ENCODE assay signal across 23 cellular contexts in the genomic region with DNA sequence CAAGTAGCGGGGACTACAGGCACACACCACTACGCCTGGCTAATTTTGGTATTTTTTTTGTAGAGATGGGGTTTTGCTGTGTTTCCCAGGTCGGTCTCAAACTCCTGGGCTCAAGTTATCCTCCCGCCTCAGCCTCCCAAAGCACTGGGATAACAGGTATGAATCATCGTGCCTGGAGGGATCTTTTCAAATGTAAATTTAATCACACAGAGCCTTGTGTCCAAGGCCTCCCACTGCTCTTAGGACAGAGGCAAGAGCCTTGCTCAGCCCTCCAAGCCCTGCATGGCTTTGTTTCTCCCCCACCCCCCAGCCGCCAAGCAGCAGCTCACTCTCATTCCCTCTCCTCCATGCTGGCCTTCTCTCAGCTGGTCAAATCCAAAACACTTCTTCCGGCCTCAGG.
DNase-seq lines count a peak whose midpoint lies in the region; ATAC-seq, FAIRE-seq and TF ChIP-seq lines count a peak whose summit lies in the region.
"Had no signal": no experiment of that assay in that cellular context is flagged by ENCODE, and none has a peak within 500 bp of the region (broad histone marks: within the 10 kb centered on the region; RNA-seq: fewer than 3 reads in every experiment).

No MANE protein-coding gene starts in this region.

- DNase-seq in GM23338 (ENCODE audit: low spot score) (peak; percentile 75), NCI-H146 (lab: John Stamatoyannopoulos, UW) (peak; percentile 68), H1 (ENCODE audit: low read depth in 1 of 2, low spot score in 2 of 2) (peak in 1 of 2 experiments; percentile 19), mesendoderm (peak; percentile 79), activated gamma-delta T cell treated with Interleukin-2 at 50 U/mL for 16 hours (no peak), medulla oblongata (ENCODE audit: extremely low spot score) (no peak)
- no peak for DNase-seq in stimulated activated naive CD8-positive, alpha-beta T cell treated with anti-CD3 and anti-CD28 coated beads, Interleukin-15, amount 100 ng/mL, for 72 hours
- DNase-seq in activated T-cell treated with anti-CD3 and anti-CD28 coated beads, Interleukin-2, amount 50 U/mL, for 4 hours: no peak
- DNase-seq: activated T-cell treated with anti-CD3 and anti-CD28 coated beads, Interleukin-2, amount 50 U/mL, for 1 hour; effector CD4-positive, alpha-beta T cell; foreskin fibroblast; GDM1; Kasumi-1; lower lobe of right lung; NCI-H1105 treated with DMSO at 0.1 percent for 48 hours; NCI-H2081 treated with DMSO at 0.1 percent for 48 hours; NCI-H510A treated with DMSO at 0.1 percent for 48 hours; psoas muscle had no signal

- peak overlapping the region; percentile 27 for H4K5ac ChIP-seq in H1 (ENCODE audit: insufficient read length, low read depth, low read length)
- H4K5ac ChIP-seq in mesendoderm (ENCODE audit: low read length): no peak overlapping the region

- H3K27me3 ChIP-seq in GM23338 (ENCODE audit: insufficient read depth): no peaks in the 10 kb centered on the region
- no peaks in the 10 kb centered on the region for H3K27me3 ChIP-seq in H1 (replicated peaks in 1 of 4; ENCODE audit: control insufficient read depth in 3 of 4, extremely low read depth in 1 of 4, insufficient read depth in 3 of 4, low read length in 3 of 4)
- no peaks in the 10 kb centered on the region for H3K27me3 ChIP-seq in mesendoderm (ENCODE audit: insufficient read depth, low read length, poor library complexity)

- TF ChIP-seq EP300 in H1 (IDR thresholded peaks at IDR 0.05; ENCODE audit: borderline replicate concordance in 1 of 2, low read depth in 2 of 2, low read length in 2 of 2): peak in 1 of 2 experiments; percentile 6; a peak in 1 of 3 replicates

- H3K27ac ChIP-seq in GM23338 (ENCODE audit: low read depth): peak overlapping the region; percentile 68; the same call in 1 of the 2 replicates
- H3K27ac ChIP-seq in H1 (ENCODE audit: low read depth, low read length): peak overlapping the region; percentile 69
- H3K27ac ChIP-seq in mesendoderm (ENCODE audit: low read depth, low read length): no peak overlapping the region
- H3K27ac ChIP-seq: lower lobe of right lung, psoas muscle, tibial nerve had no signal

- H3K4me2 ChIP-seq in GM23338 (peak overlapping the region; percentile 66), H1 (ENCODE audit: insufficient read depth in 1 of 2, low read depth in 2 of 2, low read length in 2 of 2) (peak overlapping the region; percentile 38 to 50; a peak in 2 of 4 replicates), mesendoderm (ENCODE audit: low read length) (no peak overlapping the region)

- H3K9ac ChIP-seq in H1 (replicated peaks in 1 of 4; ENCODE audit: extremely low read depth in 1 of 4, low read depth in 3 of 4, low read length in 3 of 4): no peak overlapping the region
- H3K9ac ChIP-seq in mesendoderm (ENCODE audit: low read length): no peak overlapping the region

- H2AFZ ChIP-seq in GM23338: peak overlapping the region; percentile 66
- H2AFZ ChIP-seq in H1 (ENCODE audit: low read length): peak overlapping the region; percentile 84

- peak overlapping the region; percentile 90 for H3K27ac Mint-ChIP-seq in GM23338
- peak overlapping the region in 1 of 2 donors; percentile 44 for H3K27ac Mint-ChIP-seq in stimulated activated naive CD8-positive, alpha-beta T cell treated with anti-CD3 and anti-CD28 coated beads, Interleukin-15, amount 100 ng/mL, for 72 hours
- H3K27ac Mint-ChIP-seq: CD14-positive monocyte had no signal

- peak; percentile 99 for ATAC-seq in GM23338
- ATAC-seq in stimulated activated naive CD8-positive, alpha-beta T cell treated with anti-CD3 and anti-CD28 coated beads, Interleukin-15, amount 100 ng/mL, for 72 hours: no peak
- no peak for ATAC-seq in activated T-cell treated with anti-CD3 and anti-CD28 coated beads, Interleukin-2, amount 50 U/mL, for 4 hours
- ATAC-seq: HepG2, lower lobe of right lung, psoas muscle had no signal

- 71% methylated on average over 7 of the region's 7 CpGs; no CpG with 5 or more reads in 1 of the 2 experiments for WGBS in H1 (ENCODE audit: extremely low coverage in 1 of 2, insufficient coverage in 1 of 2, insufficient read length in 1 of 2, insufficient replicate concordance in 2 of 2, low coverage in 1 of 2, low lambda C conversion rate in 2 of 2, missing lambda C conversion rate in 1 of 2), 2 experiments
- no CpG with 5 or more reads among the region's 7 CpGs for WGBS in mesendoderm (ENCODE audit: extremely low coverage, insufficient coverage, low lambda C conversion rate)

- no peak; a peak in 1 of 3 replicates for TF ChIP-seq POLR2A in H1 (IDR thresholded peaks at IDR 0.05; ENCODE audit: control extremely low read depth in 1 of 2, low read depth in 2 of 2, low read length in 2 of 2)

- H3K56ac ChIP-seq in H1 (replicated peaks; ENCODE audit: insufficient read length, low read depth, low read length) (no peak overlapping the region), mesendoderm (ENCODE audit: low read length) (peak overlapping the region; percentile 37)

- H3K18ac ChIP-seq in H1 (ENCODE audit: extremely low read depth, low read length): peak overlapping the region; percentile 81
- no peak overlapping the region for H3K18ac ChIP-seq in mesendoderm (ENCODE audit: low read length)

- H3K79me2 ChIP-seq in GM23338 (replicated peaks; ENCODE audit: insufficient read depth) (no peaks in the 10 kb centered on the region), H1 (ENCODE audit: control insufficient read depth in 1 of 2, insufficient read depth in 2 of 2, low read length in 2 of 2) (no peaks in the 10 kb centered on the region), mesendoderm (ENCODE audit: control insufficient read depth, insufficient read depth, low read length) (no peaks in the 10 kb centered on the region)

- H2BK15ac ChIP-seq in H1 (ENCODE audit: low read length): no peak overlapping the region
- H2BK15ac ChIP-seq in mesendoderm (replicated peaks; ENCODE audit: low read depth): no peak overlapping the region

- CTCF ChIA-PET in H1 (lab: Charles Lee; ENCODE audit: partially characterized antibody): no interaction called here

- POLR2A ChIA-PET in H1 (lab: Charles Lee; ENCODE audit: partially characterized antibody): interaction anchor here (0.6 to 1.8 kb wide), 5 partner anchors 13 to 41 kb away, joined by 3 to 7 read pairs (median 3); no protein-coding TSS in a partner anchor

- no peaks in the 10 kb centered on the region for H3K36me3 ChIP-seq in GM23338 (ENCODE audit: insufficient read depth)
- no peaks in the 10 kb centered on the region for H3K36me3 ChIP-seq in H1 (ENCODE audit: control insufficient read depth in 2 of 4, insufficient read depth in 4 of 4, low read length in 3 of 4)
- no peaks in the 10 kb centered on the region for H3K36me3 ChIP-seq in mesendoderm (ENCODE audit: control insufficient read depth, insufficient read depth, low read length)
- H3K36me3 ChIP-seq: lower lobe of right lung, tibial nerve had no signal

- no peak overlapping the region for H2AK5ac ChIP-seq in H1 (ENCODE audit: low read depth, low read length)
- no peak overlapping the region for H2AK5ac ChIP-seq in mesendoderm (ENCODE audit: low read length)

- peak overlapping the region; percentile 25; the same call in 1 of the 2 replicates for H2BK20ac ChIP-seq in H1 (ENCODE audit: low read length)

- H3K4me3 Mint-ChIP-seq in GM23338: no peak overlapping the region
- no peak overlapping the region for H3K4me3 Mint-ChIP-seq in stimulated activated naive CD8-positive, alpha-beta T cell treated with anti-CD3 and anti-CD28 coated beads, Interleukin-15, amount 100 ng/mL, for 72 hours
- H3K4me3 Mint-ChIP-seq in activated T-cell treated with anti-CD3 and anti-CD28 coated beads, Interleukin-2, amount 50 U/mL, for 4 hours: no peak overlapping the region
- H3K4me3 Mint-ChIP-seq: CD14-positive monocyte had no signal

- H3K4ac ChIP-seq in H1 (replicated peaks; ENCODE audit: insufficient read length, low read depth, low read length): no peak overlapping the region
- no peak overlapping the region for H3K4ac ChIP-seq in mesendoderm (ENCODE audit: low read depth, low read length)

- no peaks in the 10 kb centered on the region for H3K79me1 ChIP-seq in H1 (ENCODE audit: low read depth, low read length)
- H3K79me1 ChIP-seq in mesendoderm (ENCODE audit: low read length): no peaks in the 10 kb centered on the region

- H3K23me2 ChIP-seq in H1 (ENCODE audit: low read depth, low read length): peaks cover 2% of the 10 kb centered on the region; the same call in 1 of the 2 replicates

- TF ChIP-seq CTCF in GM23338 (conservative IDR thresholded peaks at IDR 0.05; ENCODE audit: low read depth in 2 of 2): no peak
- TF ChIP-seq CTCF in H1 (IDR thresholded peaks at IDR 0.05; ENCODE audit: control extremely low read depth in 1 of 3, insufficient read depth in 1 of 3, low read depth in 1 of 3, low read length in 3 of 3): no peak

- H3K4me3 ChIP-seq in GM23338: no peak overlapping the region
- H3K4me3 ChIP-seq in H1 (ENCODE audit: extremely low read depth in 1 of 4, insufficient read depth in 2 of 4, low read depth in 3 of 4, low read length in 4 of 4): peak overlapping the region in 1 of 4 experiments; percentile 24; a peak in 2 of 8 replicates
- no peak overlapping the region for H3K4me3 ChIP-seq in mesendoderm (ENCODE audit: low read length)
- H3K4me3 ChIP-seq: lower lobe of right lung, psoas muscle, tibial nerve had no signal

- H3F3A ChIP-seq in GM23338 (replicated peaks; ENCODE audit: low read depth): no peaks in the 10 kb centered on the region

- peak; percentile 45 for FAIRE-seq in H1 (lab: Jason Lieb, UNC)
- FAIRE-seq: HepG2, RCC 7860, TTC549 had no signal

- no peak overlapping the region for H2BK120ac ChIP-seq in H1 (replicated peaks; ENCODE audit: low read depth, low read length)
- H2BK120ac ChIP-seq in mesendoderm (ENCODE audit: low read depth, low read length): no peak overlapping the region

- H3K4me1 ChIP-seq in GM23338 (ENCODE audit: insufficient read depth) (peaks cover 11% of the 10 kb centered on the region), H1 (replicated peaks in 1 of 4; ENCODE audit: control insufficient read depth in 3 of 4, insufficient read depth in 4 of 4, low read length in 3 of 4) (peaks cover 0 to 6% (median 3%) of the 10 kb centered on the region in 4 experiments; a peak in 4 of 7 replicates), mesendoderm (ENCODE audit: control insufficient read depth, low read depth, low read length) (no peaks in the 10 kb centered on the region)
- H3K4me1 ChIP-seq: lower lobe of right lung, psoas muscle, tibial nerve had no signal

- H4K8ac ChIP-seq in H1 (ENCODE audit: extremely low read depth, insufficient read depth, low read length): no peak overlapping the region
- H4K8ac ChIP-seq in mesendoderm (ENCODE audit: low read depth, low read length): no peak overlapping the region

- peak overlapping the region; percentile 31; the same call in 1 of the 2 replicates for H2BK5ac ChIP-seq in H1 (ENCODE audit: low read depth, low read length)
- no peak overlapping the region for H2BK5ac ChIP-seq in mesendoderm (ENCODE audit: low read length)

- no peak overlapping the region for H4K91ac ChIP-seq in H1 (replicated peaks; ENCODE audit: insufficient read length, low read length)

- no peaks in the 10 kb centered on the region for H4K20me1 ChIP-seq in GM23338 (replicated peaks; ENCODE audit: insufficient read depth)
- no peaks in the 10 kb centered on the region for H4K20me1 ChIP-seq in H1 (replicated peaks in 1 of 2; ENCODE audit: control insufficient read depth in 1 of 2, insufficient read depth in 2 of 2, low read length in 2 of 2)

- H3K9me3 ChIP-seq in H1 (ENCODE audit: insufficient read depth in 2 of 2, low read depth in 1 of 2, low read length in 1 of 2): no peaks in the 10 kb centered on the region
- H3K9me3 ChIP-seq: lower lobe of right lung, psoas muscle, tibial nerve had no signal

- H2BK12ac ChIP-seq in H1 (ENCODE audit: low read depth, low read length): no peak overlapping the region

- H3K4me1 Mint-ChIP-seq in GM23338: peaks cover 25% of the 10 kb centered on the region
- no peaks in the 10 kb centered on the region for H3K4me1 Mint-ChIP-seq in stimulated activated naive CD8-positive, alpha-beta T cell treated with anti-CD3 and anti-CD28 coated beads, Interleukin-15, amount 100 ng/mL, for 72 hours
- H3K4me1 Mint-ChIP-seq in activated T-cell treated with anti-CD3 and anti-CD28 coated beads, Interleukin-2, amount 50 U/mL, for 4 hours (ENCODE audit: low read depth): no peaks in the 10 kb centered on the region

- no peak for TF ChIP-seq RAD21 in H1 (IDR thresholded peaks at IDR 0.05 in 1 of 2, conservative IDR thresholded peaks at IDR 0.05 in 1 of 2; ENCODE audit: low read depth in 2 of 2, low read length in 2 of 2)

- no peaks in the 10 kb centered on the region for H3K9me2 ChIP-seq in GM23338 (ENCODE audit: insufficient read depth)

- no peaks in the 10 kb centered on the region for H3K9me3 Mint-ChIP-seq in GM23338
- no peaks in the 10 kb centered on the region for H3K9me3 Mint-ChIP-seq in stimulated activated naive CD8-positive, alpha-beta T cell treated with anti-CD3 and anti-CD28 coated beads, Interleukin-15, amount 100 ng/mL, for 72 hours
- no peaks in the 10 kb centered on the region for H3K9me3 Mint-ChIP-seq in activated T-cell treated with anti-CD3 and anti-CD28 coated beads, Interleukin-2, amount 50 U/mL, for 4 hours

- H3K23ac ChIP-seq in H1 (ENCODE audit: insufficient read length) (no peak overlapping the region), mesendoderm (ENCODE audit: low read length) (no peak overlapping the region)

- peaks cover 6% of the 10 kb centered on the region for H3K27me3 Mint-ChIP-seq in GM23338 (ENCODE audit: insufficient read depth, low read depth, poor library complexity)
- peaks cover 32% of the 10 kb centered on the region for H3K27me3 Mint-ChIP-seq in stimulated activated naive CD8-positive, alpha-beta T cell treated with anti-CD3 and anti-CD28 coated beads, Interleukin-15, amount 100 ng/mL, for 72 hours
- H3K27me3 Mint-ChIP-seq in activated T-cell treated with anti-CD3 and anti-CD28 coated beads, Interleukin-2, amount 50 U/mL, for 4 hours (ENCODE audit: low read depth): peaks cover 37% of the 10 kb centered on the region

- no peaks in the 10 kb centered on the region for H3K36me3 Mint-ChIP-seq in GM23338 (ENCODE audit: low read depth)
- H3K36me3 Mint-ChIP-seq in activated T-cell treated with anti-CD3 and anti-CD28 coated beads, Interleukin-2, amount 50 U/mL, for 4 hours (ENCODE audit: insufficient read depth): no peaks in the 10 kb centered on the region
- H3K36me3 Mint-ChIP-seq: CD14-positive monocyte had no signal

- no peak overlapping the region for H3K14ac ChIP-seq in H1 (ENCODE audit: insufficient read length)

Comparison
In these comparisons a context has a peak if more than half of its experiments do, and no peak if none do; other contexts are left out.
1. DNase-seq: peak in GM23338 (single experiment), NCI-H146 (single experiment) and mesendoderm (single experiment); none in activated gamma-delta T cell treated with Interleukin-2 at 50 U/mL for 16 hours (single experiment), stimulated activated naive CD8-positive, alpha-beta T cell treated with anti-CD3 and anti-CD28 coated beads, Interleukin-15, amount 100 ng/mL, for 72 hours (0 of 2), medulla oblongata (single experiment) and activated T-cell treated with anti-CD3 and anti-CD28 coated beads, Interleukin-2, amount 50 U/mL, for 4 hours (single experiment).